In the genomic region with DNA sequence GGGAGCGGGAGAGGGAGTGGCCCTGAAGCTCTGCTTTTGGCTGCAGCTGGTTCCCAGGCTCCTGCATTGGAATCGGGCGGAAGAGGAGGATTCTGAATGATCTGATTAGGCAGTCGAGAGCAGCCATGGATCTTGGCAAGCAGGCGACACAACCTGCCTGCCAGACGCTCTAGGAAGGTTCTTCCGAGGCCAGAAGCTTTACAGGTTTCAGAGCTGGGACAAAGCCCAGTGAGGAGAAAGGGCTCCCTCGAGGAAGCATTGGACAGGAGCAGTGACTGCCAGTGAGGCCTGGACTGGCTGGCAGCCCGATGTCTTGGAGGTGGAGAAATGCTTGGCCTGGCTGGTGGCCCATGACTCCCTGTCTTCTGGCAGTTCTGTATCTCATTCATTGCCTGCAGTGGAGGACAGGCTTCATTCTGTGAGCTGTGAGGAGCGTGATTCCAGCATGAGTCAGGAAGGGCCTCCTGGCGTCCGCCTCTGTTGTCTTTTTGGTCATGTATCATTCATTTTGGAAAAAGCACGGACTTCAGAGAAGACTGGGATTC, we compare ENCODE assay signal across 10 cellular contexts.
DNase-seq lines count a peak whose midpoint lies in the region; ATAC-seq, FAIRE-seq and TF ChIP-seq lines count a peak whose summit lies in the region.
"Had no signal": no experiment of that assay in that cellular context is flagged by ENCODE, and none has a peak within 500 bp of the region (broad histone marks: within the 10 kb centered on the region; RNA-seq: fewer than 3 reads in every experiment).

No MANE protein-coding gene starts in this region.

- H2AFZ ChIP-seq in neural cell (ENCODE audit: low read depth, low read length), result no peak overlapping the region
- H2AFZ ChIP-seq: parathyroid adenoma had no signal

- CTCF ChIA-PET in A549 (lab: Yijun Ruan, JAX), result interaction anchor here (1.0 to 6.0 kb wide), 10 partner anchors 7 to 183 kb away, joined by 3 to 74 read pairs (median 4); no protein-coding TSS in a partner anchor

- peaks cover 4% of the 10 kb centered on the region for H3F3A ChIP-seq in neural cell (ENCODE audit: insufficient read depth, low read length, poor library complexity, severe bottlenecking)

- TF ChIP-seq RAD21 in A549 (conservative IDR thresholded peaks at IDR 0.05 in 1 of 2, IDR thresholded peaks at IDR 0.05 in 1 of 2), result no peak
- no peak for TF ChIP-seq RAD21 in neural cell (conservative IDR thresholded peaks at IDR 0.05)

- TF ChIP-seq CTCF in A549 (IDR thresholded peaks at IDR 0.05) (no peak), epithelial cell of esophagus (IDR thresholded peaks at IDR 0.05; ENCODE audit: insufficient read depth, low read depth, low read length, missing control alignments) (no peak), neural cell (IDR thresholded peaks at IDR 0.05; ENCODE audit: poor library complexity, severe bottlenecking) (no peak)

- H3K9me3 ChIP-seq in A549, result no peaks in the 10 kb centered on the region
- H3K9me3 ChIP-seq in neural cell (ENCODE audit: low read length), result no peaks in the 10 kb centered on the region

- H3K9me2 ChIP-seq in neural cell (ENCODE audit: insufficient read depth, low read length), result no peaks in the 10 kb centered on the region

- H3K27ac ChIP-seq in A549, result peak overlapping the region; percentile 45 to 74; a peak in 5 of 6 replicates
- H3K27ac ChIP-seq in neural cell (ENCODE audit: low read length), result peak overlapping the region; percentile 87
- H3K27ac ChIP-seq: parathyroid adenoma had no signal

- H3K4me2 ChIP-seq in A549, result peak overlapping the region; percentile 37
- no peak overlapping the region for H3K4me2 ChIP-seq in neural cell (ENCODE audit: low read length)

- ATAC-seq in A549 (peak; percentile 74 to 83), HG02938 (IDR thresholded peaks at IDR 0.05; ENCODE audit: unreplicated experiment) (no peak), HG02970 (IDR thresholded peaks at IDR 0.05; ENCODE audit: low FRiP score, unreplicated experiment) (no peak)

- FAIRE-seq in A549 (lab: Jason Lieb, UNC), result no peak

- no peaks in the 10 kb centered on the region for H4K20me1 ChIP-seq in neural cell (ENCODE audit: insufficient read depth)

- no peak for DNase-seq in A549 (ENCODE audit: low read depth in 1 of 2, low spot score in 1 of 2)
- DNase-seq in NCI-H446 (lab: John Stamatoyannopoulos, UW), result peak; percentile 94 to 99
- peak; percentile 74 for DNase-seq in epithelial cell of esophagus (ENCODE audit: low read depth)
- DNase-seq in NCI-H526 treated with DMSO at 0.1 percent for 48 hours (lab: John Stamatoyannopoulos, UW), result no peak
- DNase-seq in MV-4-11 (lab: John Stamatoyannopoulos, UW), result no peak
- DNase-seq: CD4-positive, CD25-positive, alpha-beta regulatory T cell had no signal

- H3K79me2 ChIP-seq in neural cell (replicated peaks; ENCODE audit: insufficient read depth, low read length), result peaks cover 65% of the 10 kb centered on the region
- H3K79me2 ChIP-seq: parathyroid adenoma had no signal

- H3K27me3 ChIP-seq in neural cell (ENCODE audit: insufficient read depth, low read depth, low read length), result no peaks in the 10 kb centered on the region

- H3K4me3 ChIP-seq in A549 (no peak overlapping the region), epithelial cell of esophagus (ENCODE audit: low read length) (no peak overlapping the region), neural cell (ENCODE audit: low read length) (peak overlapping the region; percentile 9)

- H3K36me3 ChIP-seq in neural cell (ENCODE audit: insufficient read depth, low read length), result no peaks in the 10 kb centered on the region

- no peak for TF ChIP-seq POLR2A in A549 (IDR thresholded peaks at IDR 0.05; ENCODE audit: low read length)

- WGBS in A549 (ENCODE audit: missing lambda C conversion rate), result 72% methylated on average over 12 of the region's 13 CpGs

- peaks cover 18% of the 10 kb centered on the region for H3K4me1 ChIP-seq in A549
- H3K4me1 ChIP-seq: parathyroid adenoma had no signal

- peak overlapping the region; percentile 68 for H3K9ac ChIP-seq in neural cell (ENCODE audit: low read length)
- H3K9ac ChIP-seq: parathyroid adenoma had no signal

- TF ChIP-seq EP300 in A549 (IDR thresholded peaks at IDR 0.05), result no peak
- TF ChIP-seq EP300 in neural cell (conservative IDR thresholded peaks at IDR 0.05; ENCODE audit: poor library complexity, severe bottlenecking), result no peak

- POLR2A ChIA-PET in A549 (lab: Yijun Ruan, JAX), result interaction anchor here (0.6 to 0.7 kb wide), 2 partner anchors 47 to 129 kb away, joined by 3 read pairs; no protein-coding TSS in a partner anchor

TF ChIP-seq in A549, 52 proteins besides CTCF, POLR2A, EP300 and RAD21:
- TF ChIP-seq, protein P1, sequence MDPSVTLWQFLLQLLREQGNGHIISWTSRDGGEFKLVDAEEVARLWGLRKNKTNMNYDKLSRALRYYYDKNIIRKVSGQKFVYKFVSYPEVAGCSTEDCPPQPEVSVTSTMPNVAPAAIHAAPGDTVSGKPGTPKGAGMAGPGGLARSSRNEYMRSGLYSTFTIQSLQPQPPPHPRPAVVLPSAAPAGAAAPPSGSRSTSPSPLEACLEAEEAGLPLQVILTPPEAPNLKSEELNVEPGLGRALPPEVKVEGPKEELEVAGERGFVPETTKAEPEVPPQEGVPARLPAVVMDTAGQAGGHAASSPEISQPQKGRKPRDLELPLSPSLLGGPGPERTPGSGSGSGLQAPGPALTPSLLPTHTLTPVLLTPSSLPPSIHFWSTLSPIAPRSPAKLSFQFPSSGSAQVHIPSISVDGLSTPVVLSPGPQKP (IDR thresholded peaks at IDR 0.05; ENCODE audit: low read depth, low read length), result no peak
- TF ChIP-seq HOXB13 (CRISPR knock-in tag; IDR thresholded peaks at IDR 0.05; ENCODE audit: low read depth) (no peak), PHF8 (IDR thresholded peaks at IDR 0.05; ENCODE audit: borderline replicate concordance, low read depth) (no peak)

TF ChIP-seq in neural cell, 6 proteins besides CTCF, POLR2A, EP300 and RAD21:
- TF ChIP-seq, protein P2, sequence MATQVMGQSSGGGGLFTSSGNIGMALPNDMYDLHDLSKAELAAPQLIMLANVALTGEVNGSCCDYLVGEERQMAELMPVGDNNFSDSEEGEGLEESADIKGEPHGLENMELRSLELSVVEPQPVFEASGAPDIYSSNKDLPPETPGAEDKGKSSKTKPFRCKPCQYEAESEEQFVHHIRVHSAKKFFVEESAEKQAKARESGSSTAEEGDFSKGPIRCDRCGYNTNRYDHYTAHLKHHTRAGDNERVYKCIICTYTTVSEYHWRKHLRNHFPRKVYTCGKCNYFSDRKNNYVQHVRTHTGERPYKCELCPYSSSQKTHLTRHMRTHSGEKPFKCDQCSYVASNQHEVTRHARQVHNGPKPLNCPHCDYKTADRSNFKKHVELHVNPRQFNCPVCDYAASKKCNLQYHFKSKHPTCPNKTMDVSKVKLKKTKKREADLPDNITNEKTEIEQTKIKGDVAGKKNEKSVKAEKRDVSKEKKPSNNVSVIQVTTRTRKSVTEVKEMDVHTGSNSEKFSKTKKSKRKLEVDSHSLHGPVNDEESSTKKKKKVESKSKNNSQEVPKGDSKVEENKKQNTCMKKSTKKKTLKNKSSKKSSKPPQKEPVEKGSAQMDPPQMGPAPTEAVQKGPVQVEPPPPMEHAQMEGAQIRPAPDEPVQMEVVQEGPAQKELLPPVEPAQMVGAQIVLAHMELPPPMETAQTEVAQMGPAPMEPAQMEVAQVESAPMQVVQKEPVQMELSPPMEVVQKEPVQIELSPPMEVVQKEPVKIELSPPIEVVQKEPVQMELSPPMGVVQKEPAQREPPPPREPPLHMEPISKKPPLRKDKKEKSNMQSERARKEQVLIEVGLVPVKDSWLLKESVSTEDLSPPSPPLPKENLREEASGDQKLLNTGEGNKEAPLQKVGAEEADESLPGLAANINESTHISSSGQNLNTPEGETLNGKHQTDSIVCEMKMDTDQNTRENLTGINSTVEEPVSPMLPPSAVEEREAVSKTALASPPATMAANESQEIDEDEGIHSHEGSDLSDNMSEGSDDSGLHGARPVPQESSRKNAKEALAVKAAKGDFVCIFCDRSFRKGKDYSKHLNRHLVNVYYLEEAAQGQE (IDR thresholded peaks at IDR 0.05; ENCODE audit: borderline replicate concordance), result no peak
- TF ChIP-seq MXI1 (conservative IDR thresholded peaks at IDR 0.05; ENCODE audit: poor library complexity, severe bottlenecking), result no peak
- TF ChIP-seq EZH2 (IDR thresholded peaks at IDR 0.05; ENCODE audit: borderline replicate concordance, insufficient read depth, low read length, poor library complexity, severe bottlenecking), result no peak
- no peak for TF ChIP-seq TAF1 (IDR thresholded peaks at IDR 0.05; ENCODE audit: low read depth)
- TF ChIP-seq POLR2AphosphoS5 (IDR thresholded peaks at IDR 0.05), result peak; percentile 4

Comparison
In these comparisons a context has a peak if more than half of its experiments do, and no peak if none do; other contexts are left out.
1. ATAC-seq: peak in A549 (2 of 2); none in HG02938 (single experiment) and HG02970 (single experiment).
2. DNase-seq: peak in NCI-H446 (2 of 2) and epithelial cell of esophagus (single experiment); none in A549 (0 of 2), NCI-H526 treated with DMSO at 0.1 percent for 48 hours (single experiment) and MV-4-11 (single experiment).